ENCODE assay signal across 8 cellular contexts in the genomic region with DNA sequence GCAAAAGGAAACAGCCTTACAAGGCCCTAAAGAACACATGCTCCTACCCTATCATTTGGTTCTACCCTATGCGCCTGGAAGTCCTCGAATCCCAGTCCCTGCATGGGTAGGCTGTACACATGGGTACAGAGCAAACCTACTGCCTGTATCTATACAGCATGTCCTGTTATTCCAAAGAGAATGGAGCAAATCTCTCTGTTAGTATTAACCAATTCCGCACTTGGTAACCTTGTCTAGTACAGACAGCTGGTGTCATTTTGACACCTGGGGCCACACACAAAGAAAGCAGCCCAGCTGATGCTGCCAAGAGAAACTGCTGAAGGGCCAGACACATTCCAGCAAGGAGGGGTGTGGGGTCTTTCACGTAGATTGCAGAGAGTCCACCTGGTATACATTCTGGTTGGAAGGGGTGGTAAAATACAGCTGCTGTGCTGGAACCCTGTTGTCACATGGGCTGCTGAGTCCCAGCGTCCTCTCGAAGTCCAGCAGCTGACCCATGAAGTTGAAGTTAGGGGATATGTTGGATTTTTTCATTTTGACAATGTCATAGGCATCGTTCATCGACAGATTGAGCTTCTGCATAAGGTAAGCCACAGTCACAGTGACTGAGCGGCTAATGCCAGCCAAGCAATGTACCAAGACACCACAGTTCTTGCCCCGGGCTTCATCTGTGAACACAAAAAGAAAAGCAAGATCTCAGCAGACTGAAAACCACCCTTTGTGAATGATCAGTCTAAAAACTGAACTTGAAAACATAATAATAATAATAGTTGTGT. TPM values are rescaled to one million over a fixed set of nuclear protein-coding genes. Genes with fewer than 3 reads are reported as not detected.
DNase-seq lines count a peak whose midpoint lies in the region; ATAC-seq and TF ChIP-seq lines count a peak whose summit lies in the region.
"Had no signal": no experiment of that assay in that cellular context is flagged by ENCODE, and none has a peak within 500 bp of the region (broad histone marks: within the 10 kb centered on the region; RNA-seq: fewer than 3 reads in every experiment).

No MANE protein-coding gene starts in this region.

- H3K4me1 Mint-ChIP-seq in WTC11: peaks cover 53% of the 10 kb centered on the region

- H3K27ac Mint-ChIP-seq in WTC11: peak overlapping the region; percentile 98

- no peak for DNase-seq in WTC11 (ENCODE audit: low spot score)
- peak in 1 of 3 donors; percentile 38 for DNase-seq in right cardiac atrium
- DNase-seq in dedifferentiated amniotic fluid mesenchymal stem cell (ENCODE audit: extremely low spot score): no peak
- no peak for DNase-seq in NCI-H82 (lab: John Stamatoyannopoulos, UW)
- no peak for DNase-seq in activated effector memory CD4-positive, alpha-beta T cell treated with Interleukin-2 at 50 U/mL for 16 hours
- DNase-seq: NCI-H2227 treated with DMSO at 0.1 percent for 48 hours had no signal

- CTCF ChIA-PET in WTC11 (lab: Charles Lee): interaction anchor here (1.3 kb wide), 1 partner anchor 330 kb away, joined by 3 read pairs; no protein-coding TSS in a partner anchor

- peaks cover 44% of the 10 kb centered on the region for H3K36me3 Mint-ChIP-seq in WTC11

- intact Hi-C loops in right cardiac atrium (cut with DNase I): loop anchor here in 3 of 4 donors (5.0 to 10.0 kb wide), 4 partner anchors 114 to 297 kb away; no protein-coding TSS in a partner anchor

- H3K27ac ChIP-seq in HUES48 (ENCODE audit: low read depth, low read length) (peak overlapping the region; percentile 100), right cardiac atrium (ENCODE audit: low read length) (peak overlapping the region; percentile 62)

- POLR2A ChIA-PET in WTC11 (lab: Charles Lee): no interaction called here

- peak overlapping the region; percentile 97 for H3K4me3 Mint-ChIP-seq in WTC11

- 39% methylated on average over 10 of the region's 10 CpGs for WGBS in right cardiac atrium

- no peak for ATAC-seq in WTC11
- ATAC-seq in right cardiac atrium: no peak

- H3K4me3 ChIP-seq in HUES48 (ENCODE audit: low read depth, low read length): peak overlapping the region; percentile 88
- peak overlapping the region; percentile 60 for H3K4me3 ChIP-seq in right cardiac atrium (ENCODE audit: low read length)
- H3K4me3 ChIP-seq in skeletal muscle satellite cell (ENCODE audit: low read length): peak overlapping the region; percentile 96

- H3K4me2 ChIP-seq in skeletal muscle satellite cell (ENCODE audit: low read length): peak overlapping the region; percentile 80

- H3K27me3 Mint-ChIP-seq in WTC11 (ENCODE audit: low read depth): peaks cover 9% of the 10 kb centered on the region

- H3K9ac ChIP-seq in HUES48 (ENCODE audit: low read depth, low read length) (peak overlapping the region; percentile 74; the same call in 1 of the 2 replicates), skeletal muscle satellite cell (ENCODE audit: low read depth, low read length) (peak overlapping the region; percentile 96)

- H3K27me3 ChIP-seq in HUES48 (ENCODE audit: control insufficient read depth, insufficient read depth, low read length) (peaks cover 71% of the 10 kb centered on the region), right cardiac atrium (ENCODE audit: control insufficient read depth, insufficient read depth) (no peaks in the 10 kb centered on the region), skeletal muscle satellite cell (ENCODE audit: control insufficient read depth, insufficient read depth, low read length) (no peaks in the 10 kb centered on the region)

- H3K9me3 Mint-ChIP-seq in WTC11: no peaks in the 10 kb centered on the region

- H3K9me3 ChIP-seq in HUES48 (ENCODE audit: control insufficient read depth, insufficient read depth, low read length) (no peaks in the 10 kb centered on the region), right cardiac atrium (ENCODE audit: control insufficient read depth, low read length) (no peaks in the 10 kb centered on the region), skeletal muscle satellite cell (replicated peaks; ENCODE audit: low read length) (no peaks in the 10 kb centered on the region)

- peaks cover 69% of the 10 kb centered on the region for H3K4me1 ChIP-seq in HUES48 (ENCODE audit: control insufficient read depth, insufficient read depth, low read length)
- H3K4me1 ChIP-seq in right cardiac atrium (ENCODE audit: control insufficient read depth, insufficient read depth, low read length): peaks cover 3% of the 10 kb centered on the region
- H3K4me1 ChIP-seq in skeletal muscle satellite cell (ENCODE audit: control insufficient read depth, insufficient read depth, low read length): peaks cover 41% of the 10 kb centered on the region

- peaks cover 14% of the 10 kb centered on the region for H3K36me3 ChIP-seq in HUES48 (ENCODE audit: control insufficient read depth, insufficient read depth, low read length)
- peaks cover 34% of the 10 kb centered on the region for H3K36me3 ChIP-seq in skeletal muscle satellite cell (ENCODE audit: insufficient read depth, low read length)

- no peak for TF ChIP-seq CTCF in WTC11 (IDR thresholded peaks at IDR 0.05)

TF ChIP-seq in WTC11, 78 proteins besides CTCF, POLR2A, EP300 and RAD21:
- TF ChIP-seq, protein P1, sequence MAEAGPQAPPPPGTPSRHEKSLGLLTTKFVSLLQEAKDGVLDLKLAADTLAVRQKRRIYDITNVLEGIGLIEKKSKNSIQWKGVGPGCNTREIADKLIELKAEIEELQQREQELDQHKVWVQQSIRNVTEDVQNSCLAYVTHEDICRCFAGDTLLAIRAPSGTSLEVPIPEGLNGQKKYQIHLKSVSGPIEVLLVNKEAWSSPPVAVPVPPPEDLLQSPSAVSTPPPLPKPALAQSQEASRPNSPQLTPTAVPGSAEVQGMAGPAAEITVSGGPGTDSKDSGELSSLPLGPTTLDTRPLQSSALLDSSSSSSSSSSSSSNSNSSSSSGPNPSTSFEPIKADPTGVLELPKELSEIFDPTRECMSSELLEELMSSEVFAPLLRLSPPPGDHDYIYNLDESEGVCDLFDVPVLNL (CRISPR knock-in tag; IDR thresholded peaks at IDR 0.05; ENCODE audit: borderline replicate concordance, low read depth): no peak

RNA-seq across cellular contexts. Expression of a gene that starts 3.2 kb away (rescaled TPM):
- total RNA-seq in WTC11 (2021): 136 to 245 TPM (median 141 TPM) in 3 replicates
- 10 to 100 TPM; 18.6 to 27.8 (median 24.1) TPM for total RNA-seq in right cardiac atrium
- polyA plus RNA-seq in right cardiac atrium: 18.5 TPM
- total RNA-seq in skeletal muscle satellite cell (2012; rRNA removed): 161 and 205 TPM in 2 replicates
